Comparison of ENCODE assay signal across 8 cellular contexts in genomic region chr13:41465215-41465907, GRCh38. TPM values are rescaled to one million over a fixed set of nuclear protein-coding genes. Genes with fewer than 3 reads are reported as not detected.
DNase-seq lines count a peak whose midpoint lies in the region; ATAC-seq, FAIRE-seq and TF ChIP-seq lines count a peak whose summit lies in the region.

No MANE protein-coding gene starts in this region.

- peak; percentile 52; the same call in 1 of the 2 replicates for TF ChIP-seq POLR2A in GM12892 (IDR thresholded peaks at IDR 0.05; ENCODE audit: low read depth, low read length)

- ATAC-seq in HG02642 (IDR thresholded peaks at IDR 0.05; ENCODE audit: poor library complexity, unreplicated experiment): peak; percentile 94

- DNase-seq in GM12892 (ENCODE audit: insufficient read length) (peak; percentile 70), NOMO-1 treated with dmso at 0.1 percent for 144 hours (lab: John Stamatoyannopoulos, UW; ENCODE audit: unreplicated experiment) (peak; percentile 79), germinal center (ENCODE audit: low spot score) (peak; percentile 62), NCI-H774 (lab: John Stamatoyannopoulos, UW) (no peak), LoVo (ENCODE audit: low spot score) (no peak)
- peak; percentile 86 to 89 for DNase-seq in activated T-cell treated with anti-CD3 and anti-CD28 coated beads, Interleukin-2, amount 50 U/mL, for 48 hours
- DNase-seq in stimulated activated CD4-positive, alpha-beta T cell treated with anti-CD3 and anti-CD28 coated beads, Interleukin-1b, Interleukin-23, amount 100 ng/mL, for 4 hours (ENCODE audit: low read depth in 2 of 2): peak; percentile 67 to 74

- FAIRE-seq in GM12892 (lab: Jason Lieb, UNC): peak; percentile 99

RNA-seq across cellular contexts. Expression of gene RGCC, which starts 8.0 kb away (rescaled TPM):
- 10.1 TPM for polyA plus RNA-seq in GM12892 (2012; ENCODE audit: missing spikeins)

Comparison
In these comparisons a context has a peak if more than half of its experiments do, and no peak if none do; other contexts are left out.
1. DNase-seq: peak in GM12892 (single experiment), NOMO-1 treated with dmso at 0.1 percent for 144 hours (single experiment), activated T-cell treated with anti-CD3 and anti-CD28 coated beads, Interleukin-2, amount 50 U/mL, for 48 hours (2 of 2), germinal center (single experiment) and stimulated activated CD4-positive, alpha-beta T cell treated with anti-CD3 and anti-CD28 coated beads, Interleukin-1b, Interleukin-23, amount 100 ng/mL, for 4 hours (2 of 2); none in NCI-H774 (single experiment) and LoVo (single experiment).